ENCODE assay signal across 10 cellular contexts in the genomic region with DNA sequence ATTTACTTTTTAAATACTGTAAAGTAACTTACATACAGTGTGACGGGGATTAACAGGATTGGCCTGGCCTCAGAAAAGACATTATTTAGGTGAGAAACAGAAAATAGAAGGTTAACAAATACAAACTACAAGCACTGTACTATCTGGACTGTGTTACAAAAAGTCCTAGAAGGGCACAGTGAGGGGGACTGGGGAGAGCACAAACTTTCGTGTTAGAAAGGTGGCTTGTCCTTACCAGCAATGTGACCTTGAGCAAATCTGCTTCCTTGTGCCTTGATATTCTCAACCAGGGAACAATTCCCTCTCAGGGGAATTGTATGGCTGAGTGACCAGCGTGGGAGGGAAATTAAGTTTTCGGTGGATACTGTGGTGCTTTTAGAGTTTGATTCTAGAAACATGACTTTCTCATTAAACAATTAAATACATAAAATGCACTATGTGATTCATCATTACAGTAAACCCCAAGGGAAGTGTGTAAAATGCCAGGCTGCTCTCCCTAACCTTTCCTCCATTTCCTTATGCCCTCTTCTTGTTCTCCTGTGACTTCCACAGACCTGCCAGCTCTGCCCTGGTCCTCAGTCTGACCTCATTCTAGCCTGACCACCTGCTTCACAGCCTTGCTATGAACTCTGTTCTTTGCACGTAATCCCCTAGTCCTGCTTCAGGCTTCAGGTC. TPM values are rescaled to one million over a fixed set of nuclear protein-coding genes. Genes with fewer than 3 reads are reported as not detected.
DNase-seq lines count a peak whose midpoint lies in the region; ATAC-seq, FAIRE-seq and TF ChIP-seq lines count a peak whose summit lies in the region.
"Had no signal": no experiment of that assay in that cellular context is flagged by ENCODE, and none has a peak within 500 bp of the region (broad histone marks: within the 10 kb centered on the region; RNA-seq: fewer than 3 reads in every experiment).

No MANE protein-coding gene starts in this region.

- no peak overlapping the region for H3K4me3 ChIP-seq in AG10803 (ENCODE audit: low read length)
- no peak overlapping the region for H3K4me3 ChIP-seq in right cardiac atrium (ENCODE audit: low read length)

- intact Hi-C loops in right cardiac atrium (cut with DNase I): no loop called here

- H3K27me3 ChIP-seq in right cardiac atrium (ENCODE audit: control insufficient read depth, insufficient read depth): no peaks in the 10 kb centered on the region

- no peak overlapping the region for H3K4me3 Mint-ChIP-seq in activated naive CD8-positive, alpha-beta T cell treated with anti-CD3 and anti-CD28 coated beads for 36 hours

- peak overlapping the region; percentile 83 for H3K27ac ChIP-seq in right cardiac atrium (ENCODE audit: low read length)

- peak overlapping the region; percentile 18 for H3K27ac Mint-ChIP-seq in activated naive CD8-positive, alpha-beta T cell treated with anti-CD3 and anti-CD28 coated beads for 36 hours

- DNase-seq in AG10803 (ENCODE audit: low read depth) (peak; percentile 74), H54 (ENCODE audit: insufficient read length, low spot score) (no peak), right cardiac atrium (no peak), superior temporal gyrus (ENCODE audit: extremely low spot score) (no peak), D721Med (ENCODE audit: insufficient read length, low spot score) (no peak)
- no peak for DNase-seq in activated naive CD8-positive, alpha-beta T cell treated with anti-CD3 and anti-CD28 coated beads for 36 hours
- DNase-seq: activated T-cell treated with anti-CD3 and anti-CD28 coated beads, Interleukin-2, amount 50 U/mL, for 48 hours; NCI-H1694 treated with DMSO at 0.1 percent for 48 hours had no signal

- no peaks in the 10 kb centered on the region for H3K9me3 ChIP-seq in right cardiac atrium (ENCODE audit: control insufficient read depth, low read length)

- no peak for TF ChIP-seq POLR2A in H54 (IDR thresholded peaks at IDR 0.05; ENCODE audit: low read depth, low read length)

- TF ChIP-seq CTCF in AG10803 (conservative IDR thresholded peaks at IDR 0.05; ENCODE audit: low read length) (no peak), D721Med (IDR thresholded peaks at IDR 0.05; ENCODE audit: insufficient read depth, missing control alignments) (no peak)

- ATAC-seq in right cardiac atrium (peak; percentile 40 to 54), GM18907 (IDR thresholded peaks at IDR 0.05; ENCODE audit: unreplicated experiment) (no peak)
- no peak for ATAC-seq in activated CD4-positive, CD25-positive, alpha-beta regulatory T cell treated with anti-CD3 and anti-CD28 coated beads, Interleukin-2, amount 50 U/mL, for 24 hours

- H3K27me3 Mint-ChIP-seq in activated naive CD8-positive, alpha-beta T cell treated with anti-CD3 and anti-CD28 coated beads for 36 hours: no peaks in the 10 kb centered on the region

- peaks cover 3% of the 10 kb centered on the region for H3K4me1 ChIP-seq in right cardiac atrium (ENCODE audit: control insufficient read depth, insufficient read depth, low read length)

- FAIRE-seq in H54 (lab: Jason Lieb, UNC) (peak; percentile 36), D721Med (lab: Jason Lieb, UNC) (no peak)

- 62% methylated on average over 5 of the region's 5 CpGs for WGBS in right cardiac atrium

- peaks cover 14% of the 10 kb centered on the region for H3K36me3 Mint-ChIP-seq in activated naive CD8-positive, alpha-beta T cell treated with anti-CD3 and anti-CD28 coated beads for 36 hours

- H3K9me3 Mint-ChIP-seq in activated naive CD8-positive, alpha-beta T cell treated with anti-CD3 and anti-CD28 coated beads for 36 hours: no peaks in the 10 kb centered on the region

- H3K4me1 Mint-ChIP-seq in activated naive CD8-positive, alpha-beta T cell treated with anti-CD3 and anti-CD28 coated beads for 36 hours: peaks cover 68% of the 10 kb centered on the region

RNA-seq across cellular contexts. Expression of gene OSBPL3, which starts 57.7 kb away (rescaled TPM):
- total RNA-seq in activated naive CD8-positive, alpha-beta T cell treated with anti-CD3 and anti-CD28 coated beads for 36 hours: 10 to 100 TPM; 40.8 to 44.1 TPM
- 10 to 100 TPM in 2 of 4 donors, 1 to 10 TPM in 2; 9.0 to 12.9 (median 10.4) TPM for total RNA-seq in right cardiac atrium
- polyA plus RNA-seq in right cardiac atrium: 3.2 TPM

Comparison
In these comparisons a context has a peak if more than half of its experiments do, and no peak if none do; other contexts are left out.
1. ATAC-seq: peak in right cardiac atrium (2 of 2); none in activated CD4-positive, CD25-positive, alpha-beta regulatory T cell treated with anti-CD3 and anti-CD28 coated beads, Interleukin-2, amount 50 U/mL, for 24 hours (0 of 2) and GM18907 (single experiment).